ENCODE assay signal across 8 cellular contexts in the genomic region with DNA sequence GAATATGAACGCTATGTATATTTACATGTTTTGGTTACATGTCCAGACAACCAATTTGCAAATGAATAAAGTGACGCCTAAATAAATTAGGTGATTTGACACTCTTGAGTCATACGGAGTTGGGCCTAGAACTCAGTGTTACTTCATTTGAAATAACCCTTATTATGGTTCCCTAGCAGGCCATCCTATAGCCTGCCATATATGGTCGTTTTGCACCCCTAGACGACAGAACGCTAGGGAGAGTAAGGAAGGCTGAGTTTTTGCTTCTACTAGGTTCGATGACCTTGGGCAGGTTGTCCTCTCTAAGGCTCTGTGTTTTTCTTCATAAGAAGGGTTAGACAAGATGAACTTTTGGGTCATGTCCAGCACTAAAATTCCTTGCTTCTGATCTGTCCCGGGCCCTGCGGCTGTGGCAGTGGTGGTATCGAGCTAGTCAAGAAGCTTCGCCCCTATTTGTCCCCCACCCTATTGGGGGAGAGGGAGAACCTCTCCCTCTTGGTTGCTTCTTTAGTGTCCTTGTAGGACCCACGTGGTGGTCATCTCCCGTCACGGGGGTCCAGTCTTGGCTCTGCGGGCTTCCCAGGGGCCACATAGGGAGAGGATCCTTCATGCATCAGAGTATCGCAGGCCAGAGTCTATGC. TPM values are rescaled to one million over a fixed set of nuclear protein-coding genes. Genes with fewer than 3 reads are reported as not detected.
DNase-seq lines count a peak whose midpoint lies in the region; ATAC-seq and TF ChIP-seq lines count a peak whose summit lies in the region.

No MANE protein-coding gene starts in this region.

- no peak overlapping the region for H3T11ph ChIP-seq in H9 (ENCODE audit: low read length)

- H3K4me2 ChIP-seq in H9 (ENCODE audit: insufficient read depth, insufficient read length, low read length) = no peak overlapping the region

- no peak overlapping the region for H2AK5ac ChIP-seq in H9 (ENCODE audit: insufficient read length, low read length)

- no peak overlapping the region for H4K5ac ChIP-seq in H9 (ENCODE audit: insufficient read length, low read depth, low read length)

- 0 out of 2 replicates have a peak overlapping the region, but pooled peaks have one; percentile 1 for H3K14ac ChIP-seq in H9 (ENCODE audit: insufficient read depth, low read length)

- H3K4me3 ChIP-seq in iPS-18a (ENCODE audit: low read length) = peak overlapping the region; percentile 11

- H3K27me3 Mint-ChIP-seq in H9 (ENCODE audit: low read depth) (peaks cover 3% of the 10 kb centered on the region; the same call in 1 of the 2 replicates), T-helper 17 cell (no peaks in the 10 kb centered on the region)
- H3K27me3 Mint-ChIP-seq in stimulated activated memory B cell treated with anti-CD40 and anti-IgM and Interleukin-4, amounts not matched to agents 10 μg/mL and 1 μg/mL and 100 μg/mL, for 72 hours = no peaks in the 10 kb centered on the region

- H3K9ac ChIP-seq in H9 (ENCODE audit: extremely low read depth, insufficient read length, low read length) (no peak overlapping the region), iPS-18a (ENCODE audit: low read length) (no peak overlapping the region)

- H3K27me3 ChIP-seq in H9 (ENCODE audit: insufficient read depth, low read length) (no peaks in the 10 kb centered on the region), iPS-18a (ENCODE audit: control insufficient read depth, insufficient read depth, low read length) (no peaks in the 10 kb centered on the region)

- H2BK12ac ChIP-seq in H9 (ENCODE audit: insufficient read length, low read depth, low read length) = no peak overlapping the region

- no peak overlapping the region for H4K91ac ChIP-seq in H9 (ENCODE audit: insufficient read length, low read depth, low read length)

- H3K18ac ChIP-seq in H9 (ENCODE audit: insufficient read length, low read depth, low read length) = peak overlapping the region; percentile 25

- DNase-seq in H9 (no peak), T-helper 17 cell (no peak), epidermal melanocyte (ENCODE audit: insufficient read length, low spot score) (no peak), NCI-H1436 treated with DMSO at 0.1 percent for 48 hours (lab: John Stamatoyannopoulos, UW) (no peak)
- no peak for DNase-seq in activated CD8-positive, alpha-beta memory T cell treated with anti-CD3 and anti-CD28 coated beads for 24 hours

- H3K4ac ChIP-seq in H9 (ENCODE audit: low read depth, low read length) = no peak overlapping the region

- ATAC-seq in T-helper 17 cell = no peak
- ATAC-seq in stimulated activated memory B cell treated with anti-CD40 and anti-IgM and Interleukin-4, amounts not matched to agents 10 μg/mL and 1 μg/mL and 100 μg/mL, for 72 hours = no peak
- no peak for ATAC-seq in GM19455 (IDR thresholded peaks at IDR 0.05; ENCODE audit: unreplicated experiment)

- H4K8ac ChIP-seq in H9 (replicated peaks; ENCODE audit: insufficient read length, low read depth, low read length) = no peak overlapping the region

- H3K4me3 Mint-ChIP-seq in H9 (no peak overlapping the region; a peak in 1 of 5 replicates), T-helper 17 cell (peak overlapping the region; percentile 21)
- peak overlapping the region; percentile 15 for H3K4me3 Mint-ChIP-seq in stimulated activated memory B cell treated with anti-CD40 and anti-IgM and Interleukin-4, amounts not matched to agents 10 μg/mL and 1 μg/mL and 100 μg/mL, for 72 hours

- H3K23ac ChIP-seq in H9 (ENCODE audit: insufficient read length, low read depth, low read length) = no peak overlapping the region

- H3K36me3 Mint-ChIP-seq in H9 (ENCODE audit: insufficient read depth in 1 of 3, low read depth in 3 of 3) = no peaks in the 10 kb centered on the region
- H3K36me3 Mint-ChIP-seq in T-helper 17 cell (ENCODE audit: low read depth) = peaks cover 4% of the 10 kb centered on the region
- H3K36me3 Mint-ChIP-seq in stimulated activated memory B cell treated with anti-CD40 and anti-IgM and Interleukin-4, amounts not matched to agents 10 μg/mL and 1 μg/mL and 100 μg/mL, for 72 hours = peaks cover 13% of the 10 kb centered on the region

- peak overlapping the region in 2 of 3 experiments; percentile 78 to 81; a peak in 4 of 7 replicates for H3K27ac Mint-ChIP-seq in H9
- no peak overlapping the region for H3K27ac Mint-ChIP-seq in T-helper 17 cell
- no peak overlapping the region for H3K27ac Mint-ChIP-seq in stimulated activated memory B cell treated with anti-CD40 and anti-IgM and Interleukin-4, amounts not matched to agents 10 μg/mL and 1 μg/mL and 100 μg/mL, for 72 hours

- H2BK15ac ChIP-seq in H9 (ENCODE audit: low read depth, low read length) = no peak overlapping the region

- H3K4me1 ChIP-seq in H9 (ENCODE audit: insufficient read depth, low read length) (no peaks in the 10 kb centered on the region; the same call in 1 of the 2 replicates), iPS-18a (ENCODE audit: control insufficient read depth, low read depth, low read length) (peaks cover 29% of the 10 kb centered on the region)

- H3K27ac ChIP-seq in H9 (ENCODE audit: insufficient read length, low read depth, low read length) (no peak overlapping the region), iPS-18a (ENCODE audit: low read length) (no peak overlapping the region)

- H4K20me1 ChIP-seq in H9 (ENCODE audit: control insufficient read depth, insufficient read depth, insufficient read length) = no peaks in the 10 kb centered on the region

- H2BK20ac ChIP-seq in H9 (ENCODE audit: low read depth, low read length, poor library complexity, severe bottlenecking) = no peak overlapping the region

- no peak overlapping the region for H2BK120ac ChIP-seq in H9 (ENCODE audit: low read depth, low read length, poor library complexity, severe bottlenecking)

- H3K79me1 ChIP-seq in H9 (ENCODE audit: insufficient read depth, low read depth, low read length, poor library complexity, severe bottlenecking) = no peaks in the 10 kb centered on the region

- peaks cover 15% of the 10 kb centered on the region; the same call in 1 of the 2 replicates for H3K79me2 ChIP-seq in H9 (ENCODE audit: insufficient read depth, low read length)

- H3K9me3 ChIP-seq in H9 (ENCODE audit: control insufficient read depth, low read depth, low read length) (no peaks in the 10 kb centered on the region), T-helper 17 cell (ENCODE audit: control insufficient read depth, low read length, poor library complexity, severe bottlenecking) (no peaks in the 10 kb centered on the region), iPS-18a (ENCODE audit: control insufficient read depth, low read depth, low read length) (no peaks in the 10 kb centered on the region)

- H3K4me1 Mint-ChIP-seq in H9 (peaks cover 4 to 13% of the 10 kb centered on the region in 2 experiments), T-helper 17 cell (peaks cover 17% of the 10 kb centered on the region)
- H3K4me1 Mint-ChIP-seq in stimulated activated memory B cell treated with anti-CD40 and anti-IgM and Interleukin-4, amounts not matched to agents 10 μg/mL and 1 μg/mL and 100 μg/mL, for 72 hours = peaks cover 46% of the 10 kb centered on the region

- H2AFZ ChIP-seq in H9 (ENCODE audit: low read length) = no peak overlapping the region

- peaks cover 9% of the 10 kb centered on the region for H3K23me2 ChIP-seq in H9 (ENCODE audit: insufficient read length, low read depth, low read length, poor library complexity, severe bottlenecking)

- no peak overlapping the region for H3K56ac ChIP-seq in H9 (ENCODE audit: insufficient read length, low read depth, low read length)

- no peaks in the 10 kb centered on the region for H3K36me3 ChIP-seq in iPS-18a (ENCODE audit: control insufficient read depth, low read depth, low read length)

- no peaks in the 10 kb centered on the region for H3K9me3 Mint-ChIP-seq in H9
- H3K9me3 Mint-ChIP-seq in stimulated activated memory B cell treated with anti-CD40 and anti-IgM and Interleukin-4, amounts not matched to agents 10 μg/mL and 1 μg/mL and 100 μg/mL, for 72 hours = no peaks in the 10 kb centered on the region

- no peak for TF ChIP-seq CTCF in H9 (conservative IDR thresholded peaks at IDR 0.05)

- no CpG with 5 or more reads among the region's 16 CpGs for WGBS in H9 (ENCODE audit: extremely low coverage, insufficient read length, low lambda C conversion rate)

- no peak overlapping the region for H2BK5ac ChIP-seq in H9 (ENCODE audit: insufficient read length, low read length)

RNA-seq across cellular contexts. Expression of gene EML4, which starts 0.6 kb away (rescaled TPM):
- 62.8 and 68.6 TPM in 2 replicates for total RNA-seq in H9 (2021)
- 100 to 1,000 TPM; 292 to 348 TPM for total RNA-seq in T-helper 17 cell

Comparison
In these comparisons a context has a peak if more than half of its experiments do, and no peak if none do; other contexts are left out.
1. H3K27ac Mint-ChIP-seq: peak in H9 (2 of 3); none in T-helper 17 cell (single experiment) and stimulated activated memory B cell treated with anti-CD40 and anti-IgM and Interleukin-4, amounts not matched to agents 10 μg/mL and 1 μg/mL and 100 μg/mL, for 72 hours (single experiment).
2. H3K4me3 Mint-ChIP-seq: peak in T-helper 17 cell (single experiment) and stimulated activated memory B cell treated with anti-CD40 and anti-IgM and Interleukin-4, amounts not matched to agents 10 μg/mL and 1 μg/mL and 100 μg/mL, for 72 hours (single experiment); none in H9 (0 of 2).